28 cellular contexts compared by ENCODE assay signal in genomic region chr11:115446214-115446613, GRCh38.
"Had no signal": no experiment of that assay in that cellular context is flagged by ENCODE, and none has a peak within 500 bp of the region (broad histone marks: within the 10 kb centered on the region; RNA-seq: fewer than 3 reads in every experiment).

No MANE protein-coding gene starts in this region.

- H3K27ac ChIP-seq: brain microvascular endothelial cell, epithelial cell of prostate, esophagus squamous epithelium had no signal

- FAIRE-seq: astrocyte, bronchial epithelial cell, colon, endometrium, endothelial cell of umbilical vein had no signal

- H3K4me3 Mint-ChIP-seq: activated CD4-positive, alpha-beta memory T cell treated with anti-CD3 and anti-CD28 coated beads, Interleukin-2, amount 10 ng/mL, durations not matched to agents 7 days and 5 days; activated CD4-positive, alpha-beta T cell treated with anti-CD3 and anti-CD28 coated beads, Interleukin-2, amount 10 ng/mL, durations not matched to agents 7 days and 5 days; activated naive CD8-positive, alpha-beta T cell; activated T-cell treated with anti-CD3 and anti-CD28 coated beads, Interleukin-2, amount 50 U/mL, for 4 hours; activated T-helper 17 cell treated with anti-CD3 and anti-CD28 coated beads, Interleukin-2, amount 50 U/mL, for 72 hours; WTC11 had no signal

- H3K4me1 ChIP-seq: esophagus squamous epithelium had no signal

- H3K4me3 ChIP-seq: esophagus squamous epithelium had no signal

- H3K27me3 Mint-ChIP-seq: activated CD4-positive, alpha-beta memory T cell treated with anti-CD3 and anti-CD28 coated beads, Interleukin-2, amount 10 ng/mL, durations not matched to agents 7 days and 5 days; activated CD4-positive, alpha-beta T cell treated with anti-CD3 and anti-CD28 coated beads, Interleukin-2, amount 10 ng/mL, durations not matched to agents 7 days and 5 days; activated naive CD8-positive, alpha-beta T cell; activated T-helper 17 cell treated with anti-CD3 and anti-CD28 coated beads, Interleukin-2, amount 50 U/mL, for 72 hours had no signal

- DNase-seq: activated CD4-positive, alpha-beta memory T cell treated with anti-CD3 and anti-CD28 coated beads, Interleukin-2, amount 10 ng/mL, durations not matched to agents 7 days and 5 days; activated CD4-positive, alpha-beta T cell treated with anti-CD3 and anti-CD28 coated beads for 1 hour; activated CD4-positive, alpha-beta T cell treated with anti-CD3 and anti-CD28 coated beads for 4 hours; activated CD4-positive, alpha-beta T cell treated with anti-CD3 and anti-CD28 coated beads, Interleukin-2, amount 10 ng/mL, durations not matched to agents 7 days and 5 days; activated CD4-positive, alpha-beta T cell treated with anti-CD3 and anti-CD28 coated beads, Interleukin-2, amount 50 U/mL, for 4 hours; activated CD8-positive, alpha-beta memory T cell treated with anti-CD3 and anti-CD28 coated beads for 24 hours; activated effector memory CD4-positive, alpha-beta T cell treated with Interleukin-2 at 50 U/mL for 16 hours; activated gamma-delta T cell treated with Interleukin-2 at 50 U/mL for 16 hours; activated naive CD4-positive, alpha-beta T cell treated with anti-CD3 and anti-CD28 coated beads, Interleukin-2, amount 50 U/mL, for 16 hours; activated naive CD4-positive, alpha-beta T cell treated with Interleukin-2 at 50 U/mL for 16 hours; activated T-cell treated with anti-CD3 and anti-CD28 coated beads, Interleukin-2, amount 50 U/mL, for 4 hours; amniotic stem cell; anterior cingulate cortex; brain microvascular endothelial cell; caudate nucleus; effector CD8-positive, alpha-beta T cell; esophagus squamous epithelium; foreskin melanocyte; T-helper 2 cell had no signal

- H3K27ac Mint-ChIP-seq: activated CD4-positive, alpha-beta memory T cell treated with anti-CD3 and anti-CD28 coated beads, Interleukin-2, amount 10 ng/mL, durations not matched to agents 7 days and 5 days; activated CD4-positive, alpha-beta T cell treated with anti-CD3 and anti-CD28 coated beads, Interleukin-2, amount 10 ng/mL, durations not matched to agents 7 days and 5 days; activated naive CD8-positive, alpha-beta T cell; activated T-helper 17 cell treated with anti-CD3 and anti-CD28 coated beads, Interleukin-2, amount 50 U/mL, for 72 hours; WTC11 had no signal

- ATAC-seq: activated T-cell treated with anti-CD3 and anti-CD28 coated beads, Interleukin-2, amount 50 U/mL, for 4 hours; activated T-helper 17 cell treated with anti-CD3 and anti-CD28 coated beads, Interleukin-2, amount 50 U/mL, for 72 hours; WTC11 had no signal

- H3K36me3 Mint-ChIP-seq: activated naive CD8-positive, alpha-beta T cell had no signal

- H3K27me3 ChIP-seq: brain microvascular endothelial cell, esophagus squamous epithelium had no signal

- H3K4me1 Mint-ChIP-seq: activated CD4-positive, alpha-beta memory T cell treated with anti-CD3 and anti-CD28 coated beads, Interleukin-2, amount 10 ng/mL, durations not matched to agents 7 days and 5 days; activated CD4-positive, alpha-beta T cell treated with anti-CD3 and anti-CD28 coated beads, Interleukin-2, amount 10 ng/mL, durations not matched to agents 7 days and 5 days; activated T-helper 17 cell treated with anti-CD3 and anti-CD28 coated beads, Interleukin-2, amount 50 U/mL, for 72 hours; WTC11 had no signal

- H3K36me3 ChIP-seq: brain microvascular endothelial cell, esophagus squamous epithelium had no signal
